9 cellular contexts compared by ENCODE assay signal in the genomic region with DNA sequence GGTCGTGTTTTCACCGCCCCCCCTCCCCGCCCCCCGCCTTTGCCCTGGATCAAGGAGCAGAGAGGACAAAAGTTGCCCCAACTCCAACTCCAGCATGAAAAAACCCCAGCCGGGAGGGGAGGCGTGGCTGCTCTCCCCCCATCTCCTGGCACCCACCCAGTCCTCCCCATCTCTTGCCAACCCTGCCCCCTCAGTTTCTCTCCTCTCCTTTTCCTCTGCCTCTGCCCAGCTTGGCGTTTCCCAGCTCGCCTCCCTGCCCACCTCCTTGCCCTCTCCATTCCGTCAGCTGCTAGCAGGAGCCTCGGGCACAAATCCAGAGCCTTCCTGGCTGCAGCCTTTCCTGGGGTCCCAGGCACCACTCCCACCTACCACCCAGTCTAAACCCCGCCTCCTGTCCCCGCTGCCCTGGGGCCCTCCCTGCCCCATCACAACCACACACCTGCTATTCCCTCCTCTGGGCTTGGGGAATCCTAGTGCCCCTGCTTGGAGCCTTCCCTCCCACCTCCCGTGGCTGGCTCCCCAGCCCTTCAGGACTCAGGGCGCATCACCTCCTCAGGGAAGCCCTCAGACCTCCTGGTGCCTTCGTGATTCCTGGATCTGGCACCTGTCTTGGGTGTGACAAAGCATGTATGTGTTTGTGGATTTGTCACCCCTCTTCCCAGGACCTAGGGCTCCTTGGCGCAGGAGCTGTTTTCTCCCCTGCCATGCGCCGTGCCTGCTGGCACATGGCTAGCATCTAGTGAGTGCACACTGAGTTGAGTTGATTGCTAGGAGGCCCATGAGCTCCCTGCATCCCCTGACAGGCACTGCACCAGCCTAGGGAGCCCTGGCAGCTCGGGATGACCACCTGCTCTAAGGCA.
DNase-seq lines count a peak whose midpoint lies in the region; ATAC-seq and TF ChIP-seq lines count a peak whose summit lies in the region.
"Had no signal": no experiment of that assay in that cellular context is flagged by ENCODE, and none has a peak within 500 bp of the region (broad histone marks: within the 10 kb centered on the region; RNA-seq: fewer than 3 reads in every experiment).

No MANE protein-coding gene starts in this region.

- dilution Hi-C loops in mammary epithelial cell (cut with HindIII; ENCODE audit: low sequenced_read_pairs): loop anchor here (25.0 kb wide), 1 partner anchor 236 kb away; no protein-coding TSS in a partner anchor

- H3K27me3 Mint-ChIP-seq in Caco-2 (ENCODE audit: insufficient read depth, unreplicated experiment) (no peaks in the 10 kb centered on the region), neural crest cell (ENCODE audit: low read depth) (peaks cover 19% of the 10 kb centered on the region)
- no peaks in the 10 kb centered on the region for H3K27me3 Mint-ChIP-seq in activated naive CD4-positive, alpha-beta T cell treated with anti-CD3 and anti-CD28 coated beads, Interleukin-2, amount 10 ng/mL, durations not matched to agents 7 days and 5 days

- CTCF ChIA-PET in Caco-2 (lab: Charles Lee) (interaction anchor here (0.6 to 3.4 kb wide), 17 partner anchors 40 to 1160 kb away, joined by 3 to 18 read pairs (median 3); partner anchors contain the start of gene GLI2), mammary epithelial cell (lab: Charles Lee; ENCODE audit: low non-redundant PET) (interaction anchor here (0.6 kb wide), 2 partner anchors 1435 to 1607 kb away, joined by 3 to 4 read pairs; no protein-coding TSS in a partner anchor)
- CTCF ChIA-PET in activated naive CD4-positive, alpha-beta T cell treated with anti-CD3 and anti-CD28 coated beads, Interleukin-2, amount 10 ng/mL, durations not matched to agents 7 days and 5 days (lab: Charles Lee): interaction anchor here (0.9 to 2.5 kb wide), 4 partner anchors 8 to 377 kb away, joined by 3 to 9 read pairs (median 5); no protein-coding TSS in a partner anchor

- in situ Hi-C loops in mammary epithelial cell (cut with MboI; ENCODE audit: low sequenced_read_pairs in 2 of 2): loop anchor here (5.0 to 25.0 kb wide), 2 partner anchors 384 to 636 kb away; no protein-coding TSS in a partner anchor

- intact Hi-C loops in Caco-2 (cut with micrococcal nuclease; ENCODE audit: unreplicated experiment) (loop anchor here (2.0 kb wide), 2 partner anchors 39 to 339 kb away; no protein-coding TSS in a partner anchor), mammary epithelial cell (cut with micrococcal nuclease) (loop anchor here (1.0 to 5.0 kb wide), 2 partner anchors 456 to 734 kb away; no protein-coding TSS in a partner anchor)

- H2AFZ ChIP-seq in mammary epithelial cell (ENCODE audit: low read depth, low read length): peak overlapping the region; percentile 29

- TF ChIP-seq CTCF in Caco-2 (IDR thresholded peaks at IDR 0.05; ENCODE audit: insufficient read depth in 1 of 2, low read depth in 1 of 2, low read length in 1 of 2, severe bottlenecking in 1 of 2, unreplicated experiment in 1 of 2): no peak
- no peak for TF ChIP-seq CTCF in mammary epithelial cell (conservative IDR thresholded peaks at IDR 0.05 in 1 of 2, IDR thresholded peaks at IDR 0.05 in 1 of 2; ENCODE audit: extremely low read depth in 1 of 2, insufficient read depth in 1 of 2, low read depth in 1 of 2, low read length in 2 of 2)
- TF ChIP-seq CTCF in neural crest cell (conservative IDR thresholded peaks at IDR 0.05): no peak

- no peak overlapping the region for H3K9ac ChIP-seq in mammary epithelial cell (ENCODE audit: insufficient read depth, low read length)

- H4K20me1 ChIP-seq in mammary epithelial cell (ENCODE audit: insufficient read depth, low read length): no peaks in the 10 kb centered on the region

- H3K4me1 Mint-ChIP-seq in Caco-2 (ENCODE audit: low read depth, unreplicated experiment) (no peaks in the 10 kb centered on the region), neural crest cell (peaks cover 21% of the 10 kb centered on the region)
- H3K4me1 Mint-ChIP-seq in activated naive CD4-positive, alpha-beta T cell treated with anti-CD3 and anti-CD28 coated beads, Interleukin-2, amount 10 ng/mL, durations not matched to agents 7 days and 5 days: no peaks in the 10 kb centered on the region

- WGBS in mammary epithelial cell (ENCODE audit: low coverage, missing lambda C conversion rate): 3% methylated on average over 11 of the region's 19 CpGs

- H3K9me3 Mint-ChIP-seq in Caco-2 (ENCODE audit: unreplicated experiment) (no peaks in the 10 kb centered on the region), neural crest cell (no peaks in the 10 kb centered on the region)
- H3K9me3 Mint-ChIP-seq in activated naive CD4-positive, alpha-beta T cell treated with anti-CD3 and anti-CD28 coated beads, Interleukin-2, amount 10 ng/mL, durations not matched to agents 7 days and 5 days: no peaks in the 10 kb centered on the region
- H3K9me3 Mint-ChIP-seq: immature natural killer cell had no signal

- no peaks in the 10 kb centered on the region for H3K27me3 ChIP-seq in Caco-2 (replicated peaks; ENCODE audit: control insufficient read depth, insufficient read depth, low read length)
- no peaks in the 10 kb centered on the region for H3K27me3 ChIP-seq in mammary epithelial cell (ENCODE audit: insufficient read depth, low read length)

- H3K27ac Mint-ChIP-seq in Caco-2 (ENCODE audit: unreplicated experiment) (peak overlapping the region; percentile 68), neural crest cell (ENCODE audit: unreplicated experiment) (peak overlapping the region; percentile 79)
- no peak overlapping the region for H3K27ac Mint-ChIP-seq in activated naive CD4-positive, alpha-beta T cell treated with anti-CD3 and anti-CD28 coated beads, Interleukin-2, amount 10 ng/mL, durations not matched to agents 7 days and 5 days
- H3K27ac Mint-ChIP-seq: immature natural killer cell had no signal

- H3K79me2 ChIP-seq in mammary epithelial cell (ENCODE audit: insufficient read depth, low read length): no peaks in the 10 kb centered on the region

- BruUV-seq in Caco-2 (replicated peaks; lab: Mats Ljungman, UMichigan): no TSS peak
- BruUV-seq in mammary epithelial cell (replicated peaks; lab: Mats Ljungman, UMichigan): no TSS peak

- H3K9me3 ChIP-seq in Caco-2 (no peaks in the 10 kb centered on the region), mammary epithelial cell (replicated peaks; ENCODE audit: insufficient read depth, low read length) (no peaks in the 10 kb centered on the region)

- H3K4me2 ChIP-seq in mammary epithelial cell (ENCODE audit: insufficient read depth, low read depth, low read length): peak overlapping the region; percentile 69

- POLR2A ChIA-PET in Caco-2 (lab: Charles Lee): interaction anchor here (0.5 to 1.7 kb wide), 18 partner anchors 16 to 1220 kb away, joined by 3 to 42 read pairs (median 6); partner anchors contain the start of gene RNU4ATAC

- peak overlapping the region; percentile 63 for H3K4me3 Mint-ChIP-seq in Caco-2 (ENCODE audit: unreplicated experiment)
- H3K4me3 Mint-ChIP-seq in neural crest cell: no peak overlapping the region
- no peak overlapping the region for H3K4me3 Mint-ChIP-seq in activated naive CD4-positive, alpha-beta T cell treated with anti-CD3 and anti-CD28 coated beads, Interleukin-2, amount 10 ng/mL, durations not matched to agents 7 days and 5 days
- H3K4me3 Mint-ChIP-seq: immature natural killer cell had no signal

- no peak overlapping the region for H3K27ac ChIP-seq in mammary epithelial cell (ENCODE audit: insufficient read depth, low read depth, low read length)

- H3K4me3 ChIP-seq in Caco-2 (ENCODE audit: low read depth, low read length): peak overlapping the region; percentile 16
- H3K4me3 ChIP-seq in mammary epithelial cell (replicated peaks in 1 of 3; ENCODE audit: insufficient read depth in 1 of 3, low read depth in 2 of 3, low read length in 3 of 3): peak overlapping the region; percentile 4 to 27 (median 12)

- H3K36me3 Mint-ChIP-seq in Caco-2 (ENCODE audit: insufficient read depth, unreplicated experiment): peaks cover 14% of the 10 kb centered on the region
- no peaks in the 10 kb centered on the region for H3K36me3 Mint-ChIP-seq in neural crest cell (ENCODE audit: low read depth)
- no peaks in the 10 kb centered on the region for H3K36me3 Mint-ChIP-seq in activated naive CD4-positive, alpha-beta T cell treated with anti-CD3 and anti-CD28 coated beads, Interleukin-2, amount 10 ng/mL, durations not matched to agents 7 days and 5 days
- H3K36me3 Mint-ChIP-seq: immature natural killer cell had no signal

- H3K36me3 ChIP-seq in Caco-2 (ENCODE audit: control insufficient read depth, insufficient read depth, low read length) (no peaks in the 10 kb centered on the region), mammary epithelial cell (ENCODE audit: insufficient read depth, low read length) (no peaks in the 10 kb centered on the region)

- peaks cover 20% of the 10 kb centered on the region for H3K4me1 ChIP-seq in Caco-2
- peaks cover 7% of the 10 kb centered on the region for H3K4me1 ChIP-seq in mammary epithelial cell (ENCODE audit: insufficient read depth, low read length)

- DNase-seq in Caco-2 (peak; percentile 35 to 49), NCI-H1694 treated with DMSO at 0.1 percent for 48 hours (lab: John Stamatoyannopoulos, UW) (peak; percentile 71), mammary epithelial cell (no peak), neural crest cell (ENCODE audit: low read depth, low spot score) (no peak), CD1c-positive myeloid dendritic cell (ENCODE audit: extremely low spot score) (no peak)
- no peak for DNase-seq in stimulated activated naive CD4-positive, alpha-beta T cell treated with Interleukin-2 at 50 U/mL for 16 hours (lab: John Stamatoyannopoulos, UW)
- DNase-seq in activated naive CD4-positive, alpha-beta T cell treated with anti-CD3 and anti-CD28 coated beads, Interleukin-2, amount 10 ng/mL, durations not matched to agents 7 days and 5 days: no peak
- DNase-seq: immature natural killer cell had no signal

- ATAC-seq in GM18502 (IDR thresholded peaks at IDR 0.05; ENCODE audit: poor library complexity, unreplicated experiment): no peak

Comparison
In these comparisons a context has a peak if more than half of its experiments do, and no peak if none do; other contexts are left out.
1. DNase-seq: peak in Caco-2 (2 of 2) and NCI-H1694 treated with DMSO at 0.1 percent for 48 hours (single experiment); none in mammary epithelial cell (single experiment), neural crest cell (single experiment), CD1c-positive myeloid dendritic cell (single experiment), stimulated activated naive CD4-positive, alpha-beta T cell treated with Interleukin-2 at 50 U/mL for 16 hours (single experiment) and activated naive CD4-positive, alpha-beta T cell treated with anti-CD3 and anti-CD28 coated beads, Interleukin-2, amount 10 ng/mL, durations not matched to agents 7 days and 5 days (single experiment).